Comparison of ENCODE assay signal across 8 cellular contexts in genomic region chr7:122850528-122850927, GRCh38. TPM values are rescaled to one million over a fixed set of nuclear protein-coding genes. Genes with fewer than 3 reads are reported as not detected.
"Had no signal": no experiment of that assay in that cellular context is flagged by ENCODE, and none has a peak within 500 bp of the region (broad histone marks: within the 10 kb centered on the region; RNA-seq: fewer than 3 reads in every experiment).

No MANE protein-coding gene starts in this region.

- FAIRE-seq: HTR-8/SVneo, K562 had no signal

- H3K9ac ChIP-seq: KMS-11 had no signal

- H3K4me3 ChIP-seq: K562 had no signal

- ATAC-seq: K562 had no signal

- DNase-seq: IMR-90, KBM-7, KG1 had no signal

- H3K4me2 ChIP-seq: KMS-11 had no signal

- H3K27ac ChIP-seq: HL-60, KMS-11 had no signal

RNA-seq across cellular contexts. Expression of gene CADPS2, which starts 35.7 kb away (rescaled TPM):
- polyA plus RNA-seq: IgD-negative memory B cell had no signal
